Comparison of ENCODE assay signal across 1 cellular context in the genomic region with DNA sequence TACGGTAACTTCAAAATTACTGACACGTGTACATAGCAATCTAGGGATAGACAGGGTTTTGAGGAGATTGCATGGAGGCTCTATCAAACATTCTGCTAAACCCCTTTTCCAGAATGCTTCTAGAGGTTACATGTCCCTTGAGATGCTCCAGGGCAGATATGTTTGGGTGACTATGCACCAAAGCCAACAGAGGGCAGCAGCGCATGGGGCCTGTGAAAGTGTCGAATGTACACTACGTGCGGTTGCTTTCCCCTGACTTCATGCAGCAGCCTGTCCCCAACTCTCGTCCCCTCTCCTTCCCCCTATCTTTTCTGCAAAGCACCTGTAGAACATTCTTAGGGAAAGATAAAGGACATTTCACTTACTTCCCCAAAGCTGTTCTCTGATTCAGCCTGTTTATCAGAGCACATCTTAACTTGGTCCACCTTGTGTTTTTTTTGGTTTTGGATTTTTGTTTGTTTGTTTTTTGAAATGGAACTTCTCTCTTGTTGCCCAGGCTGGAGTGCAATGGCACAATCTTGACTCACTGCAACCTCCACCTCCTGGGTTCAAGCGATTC.
TF ChIP-seq lines count a peak whose summit lies in the region.

No MANE protein-coding gene starts in this region.

TF ChIP-seq in GM23338, 12 proteins besides CTCF, POLR2A, EP300 and RAD21 (continued from another document):
- TF ChIP-seq ZNF462 (CRISPR knock-in tag; IDR thresholded peaks at IDR 0.05): no peak
